Comparison of ENCODE assay signal across 19 cellular contexts in the genomic region with DNA sequence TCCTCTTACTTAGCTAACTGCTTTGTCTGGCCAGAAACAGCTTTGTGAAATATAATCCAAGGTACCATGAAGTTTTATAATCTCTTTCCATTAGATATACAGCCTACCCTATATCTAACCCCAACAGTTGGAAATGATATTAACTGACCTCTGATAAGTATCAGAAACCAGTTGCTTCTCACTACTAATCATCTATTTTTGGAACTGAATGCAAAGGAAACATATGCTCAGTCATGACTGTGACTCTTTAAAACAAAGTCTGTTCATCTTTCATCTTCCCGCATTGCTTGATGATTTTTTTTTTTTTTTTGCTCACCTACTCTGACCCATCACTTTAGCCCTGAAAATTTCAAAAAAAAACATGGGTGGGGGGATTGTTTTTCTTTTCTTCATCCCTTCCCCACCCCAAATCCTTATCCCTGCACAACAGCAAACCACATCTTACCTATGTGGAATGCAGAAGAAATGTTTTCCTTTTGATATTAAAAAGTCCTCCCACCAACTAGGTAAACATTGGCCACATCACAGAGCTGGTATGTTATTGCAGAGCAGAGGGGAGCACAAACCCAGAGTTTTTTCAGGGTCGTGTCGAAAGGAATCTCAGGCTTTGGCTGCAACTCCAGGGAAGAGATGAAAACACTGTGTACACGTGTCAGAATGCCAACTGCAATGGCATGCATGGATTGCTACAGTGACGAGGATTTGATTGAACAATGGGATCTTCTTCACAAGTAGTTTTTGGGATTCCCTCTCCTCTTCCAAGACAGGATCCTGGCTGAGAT.
A peak's percentile ranks its signal among the peaks of the same experiment; 100 is the strongest.
DNase-seq lines count a peak whose midpoint lies in the region; ATAC-seq, FAIRE-seq and TF ChIP-seq lines count a peak whose summit lies in the region.
"Had no signal": no experiment of that assay in that cellular context is flagged by ENCODE, and none has a peak within 500 bp of the region (broad histone marks: within the 10 kb centered on the region; RNA-seq: fewer than 3 reads in every experiment).

No MANE protein-coding gene starts in this region.

- no peaks in the 10 kb centered on the region for H3K79me1 ChIP-seq in H1 (ENCODE audit: low read depth, low read length)

- no peak overlapping the region for H2BK20ac ChIP-seq in H1 (ENCODE audit: low read length)

- no peak overlapping the region for H3K4me3 ChIP-seq in H1 (ENCODE audit: extremely low read depth in 1 of 4, insufficient read depth in 2 of 4, low read depth in 3 of 4, low read length in 4 of 4)
- H3K4me3 ChIP-seq: BLaER1, suprapubic skin had no signal

- ATAC-seq in GM19324 (IDR thresholded peaks at IDR 0.05; ENCODE audit: low FRiP score, unreplicated experiment) (no peak), HG02970 (IDR thresholded peaks at IDR 0.05; ENCODE audit: low FRiP score, unreplicated experiment) (no peak)
- ATAC-seq: activated T-helper 17 cell treated with anti-CD3 and anti-CD28 coated beads, Interleukin-2, amount 50 U/mL, for 72 hours; left colon; Panc1 had no signal

- H3K23ac ChIP-seq in H1 (ENCODE audit: insufficient read length): no peak overlapping the region

- H2BK5ac ChIP-seq in H1 (ENCODE audit: low read depth, low read length): no peak overlapping the region

- no peaks in the 10 kb centered on the region for H4K20me1 ChIP-seq in H1 (replicated peaks in 1 of 2; ENCODE audit: control insufficient read depth in 1 of 2, insufficient read depth in 2 of 2, low read length in 2 of 2)
- H4K20me1 ChIP-seq: BLaER1 had no signal

- WGBS in H1 (ENCODE audit: extremely low coverage in 1 of 2, insufficient coverage in 1 of 2, insufficient read length in 1 of 2, insufficient replicate concordance in 2 of 2, low coverage in 1 of 2, low lambda C conversion rate in 2 of 2, missing lambda C conversion rate in 1 of 2), 2 experiments: 67% methylated on average over 5 of the region's 5 CpGs; no CpG with 5 or more reads in 1 of the 2 experiments

- H3K4me1 ChIP-seq in H1 (replicated peaks in 1 of 4; ENCODE audit: control insufficient read depth in 3 of 4, insufficient read depth in 4 of 4, low read length in 3 of 4): no peaks in the 10 kb centered on the region

- CTCF ChIA-PET in H1 (lab: Charles Lee; ENCODE audit: partially characterized antibody): interaction anchor here (1.2 kb wide), 1 partner anchor 29 kb away, joined by 4 read pairs; no protein-coding TSS in a partner anchor

- H3K56ac ChIP-seq in H1 (replicated peaks; ENCODE audit: insufficient read length, low read depth, low read length): no peak overlapping the region

- no peak overlapping the region for H4K8ac ChIP-seq in H1 (ENCODE audit: extremely low read depth, insufficient read depth, low read length)

- TF ChIP-seq CTCF in H1 (IDR thresholded peaks at IDR 0.05; ENCODE audit: control extremely low read depth in 1 of 3, insufficient read depth in 1 of 3, low read depth in 1 of 3, low read length in 3 of 3): no peak

- H3K18ac ChIP-seq in H1 (ENCODE audit: extremely low read depth, low read length): no peak overlapping the region

- no peaks in the 10 kb centered on the region for H3K27me3 ChIP-seq in H1 (replicated peaks in 1 of 4; ENCODE audit: control insufficient read depth in 3 of 4, extremely low read depth in 1 of 4, insufficient read depth in 3 of 4, low read length in 3 of 4)
- H3K27me3 ChIP-seq: BLaER1, suprapubic skin had no signal

- no peak overlapping the region for H2AK5ac ChIP-seq in H1 (ENCODE audit: low read depth, low read length)

- no peak overlapping the region for H3K4ac ChIP-seq in H1 (replicated peaks; ENCODE audit: insufficient read length, low read depth, low read length)

- no peak for TF ChIP-seq EP300 in H1 (IDR thresholded peaks at IDR 0.05; ENCODE audit: borderline replicate concordance in 1 of 2, low read depth in 2 of 2, low read length in 2 of 2)

- POLR2A ChIA-PET in H1 (lab: Charles Lee; ENCODE audit: partially characterized antibody): no interaction called here

- peak; percentile 55 for DNase-seq in EL
- DNase-seq in RPMI7951 (ENCODE audit: low read depth): peak; percentile 46
- DNase-seq in H1 (ENCODE audit: low read depth in 1 of 2, low spot score in 2 of 2): no peak
- peak; percentile 67 for DNase-seq in non-pigmented ciliary epithelial cell (ENCODE audit: low read depth)
- no peak for DNase-seq in NCI-H1105 (lab: John Stamatoyannopoulos, UW)
- DNase-seq: aorta; DMS153; hippocampal formation; left colon; NCI-H2029; NCI-H526 treated with DMSO at 0.1 percent for 48 hours; stimulated activated CD4-positive, alpha-beta T cell treated with anti-CD3 and anti-CD28 coated beads, Interleukin-2, amount 100 ng/mL, for 48 hours had no signal

- no peaks in the 10 kb centered on the region; the same call in 1 of the 2 replicates for H3K23me2 ChIP-seq in H1 (ENCODE audit: low read depth, low read length)

- no peak overlapping the region for H3K9ac ChIP-seq in H1 (replicated peaks in 1 of 4; ENCODE audit: extremely low read depth in 1 of 4, low read depth in 3 of 4, low read length in 3 of 4)
- H3K9ac ChIP-seq: BLaER1 had no signal

- no peaks in the 10 kb centered on the region for H3K9me3 ChIP-seq in H1 (ENCODE audit: insufficient read depth in 2 of 2, low read depth in 1 of 2, low read length in 1 of 2)
- H3K9me3 ChIP-seq: BLaER1, suprapubic skin had no signal

- no peak for FAIRE-seq in H1 (lab: Jason Lieb, UNC)

- H4K91ac ChIP-seq in H1 (replicated peaks; ENCODE audit: insufficient read length, low read length): no peak overlapping the region

- TF ChIP-seq POLR2A in H1 (IDR thresholded peaks at IDR 0.05; ENCODE audit: control extremely low read depth in 1 of 2, low read depth in 2 of 2, low read length in 2 of 2): no peak

- peak overlapping the region; percentile 84; the same call in 1 of the 2 replicates for H2AFZ ChIP-seq in H1 (ENCODE audit: low read length)

- TF ChIP-seq RAD21 in H1 (IDR thresholded peaks at IDR 0.05 in 1 of 2, conservative IDR thresholded peaks at IDR 0.05 in 1 of 2; ENCODE audit: low read depth in 2 of 2, low read length in 2 of 2): no peak

- no peak overlapping the region for H3K4me2 ChIP-seq in H1 (ENCODE audit: insufficient read depth in 1 of 2, low read depth in 2 of 2, low read length in 2 of 2)
- H3K4me2 ChIP-seq: BLaER1 had no signal

- H3K27ac ChIP-seq in H1 (ENCODE audit: low read depth, low read length): no peak overlapping the region
- H3K27ac ChIP-seq: BLaER1, suprapubic skin, VCaP had no signal

- H2BK12ac ChIP-seq in H1 (ENCODE audit: low read depth, low read length): no peak overlapping the region

- no peak overlapping the region for H4K5ac ChIP-seq in H1 (ENCODE audit: insufficient read length, low read depth, low read length)

- no peaks in the 10 kb centered on the region for H3K79me2 ChIP-seq in H1 (ENCODE audit: control insufficient read depth in 1 of 2, insufficient read depth in 2 of 2, low read length in 2 of 2)

- no peak overlapping the region for H3K14ac ChIP-seq in H1 (ENCODE audit: insufficient read length)

- H2BK120ac ChIP-seq in H1 (replicated peaks; ENCODE audit: low read depth, low read length): no peak overlapping the region

- H3K36me3 ChIP-seq in H1 (ENCODE audit: control insufficient read depth in 2 of 4, insufficient read depth in 4 of 4, low read length in 3 of 4): no peaks in the 10 kb centered on the region
- H3K36me3 ChIP-seq: BLaER1, suprapubic skin had no signal

- no peak overlapping the region for H2BK15ac ChIP-seq in H1 (ENCODE audit: low read length)

TF ChIP-seq in H1, 55 proteins besides CTCF, POLR2A, EP300 and RAD21:
- no peak for TF ChIP-seq POLR2AphosphoS5 (IDR thresholded peaks at IDR 0.05; ENCODE audit: low read depth, low read length)
- TF ChIP-seq BACH1 (IDR thresholded peaks at IDR 0.05; ENCODE audit: low read length): no peak
- no peak for TF ChIP-seq EGR1 (IDR thresholded peaks at IDR 0.05; ENCODE audit: borderline replicate concordance, low read depth, low read length)
- TF ChIP-seq TAF7 (optimal IDR thresholded peaks at IDR 0.05; ENCODE audit: borderline replicate concordance, low read depth, low read length): no peak
- no peak for TF ChIP-seq CREB1 (IDR thresholded peaks at IDR 0.05)
- TF ChIP-seq GABPA (IDR thresholded peaks at IDR 0.05; ENCODE audit: borderline replicate concordance, insufficient read depth, low read length): no peak
- no peak for TF ChIP-seq CBX5 (IDR thresholded peaks at IDR 0.05; ENCODE audit: low read depth, low read length)
- TF ChIP-seq, protein P1, sequence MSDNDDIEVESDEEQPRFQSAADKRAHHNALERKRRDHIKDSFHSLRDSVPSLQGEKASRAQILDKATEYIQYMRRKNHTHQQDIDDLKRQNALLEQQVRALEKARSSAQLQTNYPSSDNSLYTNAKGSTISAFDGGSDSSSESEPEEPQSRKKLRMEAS (IDR thresholded peaks at IDR 0.05): no peak
- TF ChIP-seq CTBP2 (IDR thresholded peaks at IDR 0.05; ENCODE audit: borderline replicate concordance, insufficient read depth, insufficient read length, low read length): no peak
- no peak for TF ChIP-seq TBP (IDR thresholded peaks at IDR 0.05; ENCODE audit: low read depth, low read length)
- TF ChIP-seq RFX5 (IDR thresholded peaks at IDR 0.05; ENCODE audit: borderline replicate concordance, low read depth, low read length): no peak

Comparison
In these comparisons a context has a peak if more than half of its experiments do, and no peak if none do; other contexts are left out.
1. DNase-seq: peak in EL (single experiment), RPMI7951 (single experiment) and non-pigmented ciliary epithelial cell (single experiment); none in H1 (0 of 2) and NCI-H1105 (single experiment).